Comparison of ENCODE assay signal across 6 cellular contexts in genomic region chr22:18549458-18550179, GRCh38. TPM values are rescaled to one million over a fixed set of nuclear protein-coding genes. Genes with fewer than 3 reads are reported as not detected.
"Had no signal": no experiment of that assay in that cellular context is flagged by ENCODE, and none has a peak within 500 bp of the region (broad histone marks: within the 10 kb centered on the region; RNA-seq: fewer than 3 reads in every experiment).

No MANE protein-coding gene starts in this region.

RNA-seq across cellular contexts. Expression of gene TMEM191B, which starts 22.0 kb away (rescaled TPM):
- total RNA-seq: GM23248, H4, IMR-90 had no signal

RNA-seq across cellular contexts. Expression of gene GGTLC3, which starts 31.7 kb away (rescaled TPM):
- total RNA-seq: GM23248, H4, H7, HFFc6, HT1080, IMR-90 had no signal
- polyA plus RNA-seq: GM23248, IMR-90 had no signal
